Comparison of ENCODE assay signal across 15 cellular contexts in the genomic region with DNA sequence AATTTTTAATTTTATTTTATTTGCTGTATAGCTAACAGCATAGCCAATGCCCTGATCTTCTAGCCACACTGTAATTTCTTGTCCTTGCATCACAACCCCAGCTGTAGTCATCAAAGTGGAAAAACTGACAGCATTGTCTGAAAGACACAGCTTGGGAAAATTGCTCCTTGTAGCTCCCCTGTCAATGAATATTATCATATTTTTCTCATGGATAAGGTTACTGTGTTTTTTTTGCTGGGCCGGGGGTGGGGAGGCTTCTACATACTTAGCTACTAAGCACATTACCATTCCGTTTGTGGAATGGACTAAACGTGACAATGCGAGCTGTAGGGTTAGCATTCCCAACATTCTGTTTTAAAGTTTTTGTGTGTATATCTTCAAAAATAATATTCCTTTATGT.
"Had no signal": no experiment of that assay in that cellular context is flagged by ENCODE, and none has a peak within 500 bp of the region (broad histone marks: within the 10 kb centered on the region; RNA-seq: fewer than 3 reads in every experiment).

No MANE protein-coding gene starts in this region.

- H3K4me1 ChIP-seq: body of pancreas, transverse colon had no signal

- ATAC-seq: body of pancreas, left cardiac atrium, natural killer cell, right cardiac atrium had no signal

- H3K36me3 ChIP-seq: transverse colon, WERI-Rb-1 had no signal

- H3K27me3 ChIP-seq: body of pancreas, transverse colon had no signal

- H3K4me3 ChIP-seq: body of pancreas, lung, transverse colon had no signal

- DNase-seq: activated CD4-positive, alpha-beta T cell treated with anti-CD3 and anti-CD28 coated beads for 4 hours; activated naive CD4-positive, alpha-beta T cell; body of pancreas; endodermal cell; glutamatergic neuron; immature natural killer cell; left cardiac atrium; natural killer cell; nucleus accumbens; right cardiac atrium; stimulated activated naive CD4-positive, alpha-beta T cell; substantia nigra; transverse colon; WERI-Rb-1 had no signal

- H3K9me3 ChIP-seq: body of pancreas, transverse colon had no signal

- H3K27ac ChIP-seq: body of pancreas, transverse colon, WERI-Rb-1 had no signal
